1 cellular context compared by ENCODE assay signal in the genomic region with DNA sequence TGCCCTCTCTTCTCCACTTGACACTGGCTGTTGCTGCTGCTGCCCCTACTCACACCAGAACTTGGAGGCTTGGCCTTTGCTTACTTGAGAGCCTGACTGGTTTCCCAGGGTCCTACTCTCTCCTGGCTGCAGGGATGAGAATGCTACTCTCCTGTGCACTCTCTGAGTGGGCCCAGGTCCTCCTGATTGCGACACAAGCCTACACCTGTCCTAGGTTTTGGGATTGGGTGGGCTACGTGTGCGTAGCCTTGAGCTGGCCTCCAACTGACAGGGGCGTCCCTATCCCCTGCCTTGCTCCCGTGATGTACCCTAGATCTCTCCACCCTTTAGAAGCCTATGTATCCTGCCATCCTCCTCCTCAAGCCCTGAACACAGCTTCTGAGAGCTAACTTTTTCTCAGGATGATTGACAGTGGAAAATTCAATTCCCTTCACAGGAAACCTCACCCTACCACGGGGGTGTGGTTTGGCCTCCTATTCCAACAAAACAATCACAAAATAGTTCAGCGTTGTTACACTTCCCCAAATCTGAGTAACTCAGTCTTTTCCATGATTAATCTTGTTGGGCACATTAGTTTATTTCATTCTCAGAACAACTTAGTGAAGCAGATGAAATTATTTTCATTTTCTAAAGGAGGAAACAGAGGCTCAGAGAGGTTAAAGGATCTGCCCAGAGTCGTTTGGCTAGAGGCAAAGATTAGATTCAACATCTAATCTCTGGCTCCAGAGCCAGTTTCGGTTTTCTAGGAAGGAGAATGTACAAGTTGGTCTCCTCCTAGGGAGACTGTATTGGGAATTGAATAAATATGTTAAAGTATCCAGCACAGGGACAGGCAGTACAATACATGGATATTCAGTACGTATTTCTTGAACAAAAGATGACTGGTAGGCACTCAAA.
TF ChIP-seq lines count a peak whose summit lies in the region.

No MANE protein-coding gene starts in this region.

TF ChIP-seq in SK-N-SH, 30 proteins besides CTCF, POLR2A, EP300 and RAD21:
- TF ChIP-seq ELF1 (IDR thresholded peaks at IDR 0.05) (no peak), RXRA (IDR thresholded peaks at IDR 0.05; ENCODE audit: borderline replicate concordance, low read depth) (no peak), USF1 (IDR thresholded peaks at IDR 0.05; ENCODE audit: borderline replicate concordance, low read depth) (no peak), USF2 (IDR thresholded peaks at IDR 0.05; ENCODE audit: borderline replicate concordance, low read depth, low read length) (no peak), FOXJ3 (CRISPR knock-in tag; IDR thresholded peaks at IDR 0.05) (no peak), NRF1 (IDR thresholded peaks at IDR 0.05; ENCODE audit: low read depth, low read length) (no peak)
